Comparison of ENCODE assay signal across 8 cellular contexts in genomic region chr7:100119701-100120517, GRCh38. TPM values are rescaled to one million over a fixed set of nuclear protein-coding genes. Genes with fewer than 3 reads are reported as not detected.
DNase-seq lines count a peak whose midpoint lies in the region; ATAC-seq and TF ChIP-seq lines count a peak whose summit lies in the region.

No MANE protein-coding gene starts in this region.

- POLR2A ChIA-PET in Caco-2 (lab: Charles Lee), result no interaction called here

- H3K4me3 ChIP-seq in Caco-2 (ENCODE audit: low read depth, low read length) (peak overlapping the region; percentile 65), SJCRH30 (peak overlapping the region; percentile 80), right atrium auricular region (peak overlapping the region; percentile 75), prostate gland (peak overlapping the region; percentile 56 to 73), aorta (ENCODE audit: low read length in 2 of 2) (peak overlapping the region; percentile 55 to 71)

- H3K4me1 ChIP-seq in Caco-2, result peaks cover 13% of the 10 kb centered on the region
- no peaks in the 10 kb centered on the region for H3K4me1 ChIP-seq in SJCRH30
- peaks cover 0 to 21% of the 10 kb centered on the region in 2 donors for H3K4me1 ChIP-seq in right atrium auricular region
- H3K4me1 ChIP-seq in prostate gland (replicated peaks), result peaks cover 6% of the 10 kb centered on the region
- peaks cover 0 to 2% of the 10 kb centered on the region in 2 donors for H3K4me1 ChIP-seq in aorta (ENCODE audit: control insufficient read depth in 1 of 2, insufficient read depth in 2 of 2, low read length in 2 of 2)

- H3K36me3 ChIP-seq in Caco-2 (ENCODE audit: control insufficient read depth, insufficient read depth, low read length) (no peaks in the 10 kb centered on the region), SJCRH30 (no peaks in the 10 kb centered on the region), right atrium auricular region (no peaks in the 10 kb centered on the region), prostate gland (no peaks in the 10 kb centered on the region), aorta (ENCODE audit: control insufficient read depth in 1 of 2, insufficient read depth in 2 of 2, low read length in 1 of 2) (no peaks in the 10 kb centered on the region)

- H3K36me3 Mint-ChIP-seq in Caco-2 (ENCODE audit: insufficient read depth, unreplicated experiment), result peaks cover 27% of the 10 kb centered on the region

- H3K9me3 Mint-ChIP-seq in Caco-2 (ENCODE audit: unreplicated experiment), result peaks cover 9% of the 10 kb centered on the region

- peak overlapping the region; percentile 100 for H3K4me3 Mint-ChIP-seq in Caco-2 (ENCODE audit: unreplicated experiment)

- TSS peak; percentile 83 for BruUV-seq in Caco-2 (replicated peaks; lab: Mats Ljungman, UMichigan)

- TF ChIP-seq POLR2A in prostate gland (IDR thresholded peaks at IDR 0.05), result peak; percentile 9

- DNase-seq in Caco-2 (peak; percentile 65 to 74), SJCRH30 (peak; percentile 76 to 87), amniotic stem cell (lab: John Stamatoyannopoulos, UW) (peak; percentile 55), right atrium auricular region (ENCODE audit: low spot score) (peak; percentile 80), prostate gland (ENCODE audit: low spot score) (peak; percentile 45), aorta (peak; percentile 78 to 84)

- TF ChIP-seq CTCF in Caco-2 (IDR thresholded peaks at IDR 0.05; ENCODE audit: insufficient read depth in 1 of 2, low read depth in 1 of 2, low read length in 1 of 2, severe bottlenecking in 1 of 2, unreplicated experiment in 1 of 2) (no peak), right atrium auricular region (IDR thresholded peaks at IDR 0.05) (no peak), prostate gland (IDR thresholded peaks at IDR 0.05) (no peak)

- peaks cover 27% of the 10 kb centered on the region for H3K4me1 Mint-ChIP-seq in Caco-2 (ENCODE audit: low read depth, unreplicated experiment)

- CTCF ChIA-PET in Caco-2 (lab: Charles Lee), result no interaction called here

- no peaks in the 10 kb centered on the region for H3K27me3 ChIP-seq in Caco-2 (replicated peaks; ENCODE audit: control insufficient read depth, insufficient read depth, low read length)
- no peaks in the 10 kb centered on the region for H3K27me3 ChIP-seq in SJCRH30
- H3K27me3 ChIP-seq in right atrium auricular region, result no peaks in the 10 kb centered on the region
- H3K27me3 ChIP-seq in prostate gland (replicated peaks; ENCODE audit: insufficient read depth), result no peaks in the 10 kb centered on the region
- H3K27me3 ChIP-seq in aorta (ENCODE audit: control insufficient read depth in 1 of 2, insufficient read depth in 2 of 2, low read length in 1 of 2), result no peaks in the 10 kb centered on the region

- ATAC-seq in GM19397 (IDR thresholded peaks at IDR 0.05; ENCODE audit: unreplicated experiment) (peak; percentile 60), HG03521 (IDR thresholded peaks at IDR 0.05; ENCODE audit: unreplicated experiment) (peak; percentile 46), aorta (ENCODE audit: low FRiP score) (peak; percentile 83)

- WGBS in prostate gland, result 5% methylated on average over 29 of the region's 29 CpGs
- 2 to 3% methylated on average over 29 of the region's 29 CpGs for WGBS in aorta, 2 donors

- H3K9me3 ChIP-seq in Caco-2 (no peaks in the 10 kb centered on the region), SJCRH30 (replicated peaks) (no peaks in the 10 kb centered on the region), right atrium auricular region (no peaks in the 10 kb centered on the region), prostate gland (no peaks in the 10 kb centered on the region), aorta (ENCODE audit: control insufficient read depth, low read length) (no peaks in the 10 kb centered on the region)

- H3K27ac Mint-ChIP-seq in Caco-2 (ENCODE audit: unreplicated experiment), result peak overlapping the region; percentile 100

- H3K27ac ChIP-seq in SJCRH30 (peak overlapping the region; percentile 92), right atrium auricular region (peak overlapping the region; percentile 88), prostate gland (peak overlapping the region; percentile 78 to 86), aorta (ENCODE audit: low read depth in 1 of 2, low read length in 2 of 2) (peak overlapping the region in 1 of 2 donors; percentile 29)

- intact Hi-C loops in Caco-2 (cut with micrococcal nuclease; ENCODE audit: unreplicated experiment), result loop anchor here (1.0 kb wide), 1 partner anchor 7 kb away; no protein-coding TSS in a partner anchor
- intact Hi-C loops in prostate gland (cut with DNase I), result loop anchor here (10.0 kb wide), 2 partner anchors 125 to 225 kb away; no protein-coding TSS in a partner anchor
- intact Hi-C loops in aorta (cut with DNase I), result loop anchor here in 1 of 2 donors (2.0 kb wide), 1 partner anchor 19 kb away; the partner anchor contains the start of genes AP4M1 and MCM7

- no peaks in the 10 kb centered on the region for H3K27me3 Mint-ChIP-seq in Caco-2 (ENCODE audit: insufficient read depth, unreplicated experiment)

RNA-seq across cellular contexts. Expression of gene CNPY4, which starts 0.5 kb away (rescaled TPM):
- total RNA-seq in Caco-2 (2022), result 8.8 and 10.1 TPM in 2 replicates
- total RNA-seq in SJCRH30 (2014; rRNA removed; shearing (Covaris generic)), result 13.2 and 13.7 TPM in 2 replicates
- total RNA-seq in right atrium auricular region, result 1 to 10 TPM; 6.1 to 6.2 TPM
- 10 to 100 TPM in 1 of 2 donors, 1 to 10 TPM in 1; 1.6 to 16.1 TPM for total RNA-seq in prostate gland
- 10 to 100 TPM; 14.0 to 29.5 TPM for total RNA-seq in aorta
- 10 to 100 TPM; 17.2 to 35.0 TPM for polyA plus RNA-seq in aorta

RNA-seq across cellular contexts. Expression of gene TAF6, which starts 0.8 kb away (rescaled TPM):
- total RNA-seq in Caco-2 (2022) (81.1 and 81.2 TPM in 2 replicates), right atrium auricular region (10 to 100 TPM; 41.7 to 49.1 TPM), prostate gland (10 to 100 TPM; 68.3 to 79.8 TPM), aorta (10 to 100 TPM; 31.7 to 38.7 TPM)
- total RNA-seq in SJCRH30 (2014; rRNA removed; shearing (Covaris generic)), result 42.2 and 47.8 TPM in 2 replicates
- polyA plus RNA-seq in aorta, result 10 to 100 TPM; 24.2 to 39.3 TPM

RNA-seq across cellular contexts. Expression of gene MBLAC1, which starts 6.9 kb away (rescaled TPM):
- total RNA-seq in Caco-2 (2022) (3.2 and 3.7 TPM in 2 replicates), right atrium auricular region (1 to 10 TPM; 3.3 to 6.1 TPM), prostate gland (1 to 10 TPM; 4.4 to 6.1 TPM), aorta (1 to 10 TPM; 1.8 to 1.9 TPM)
- 1.4 and 1.6 TPM in 2 replicates for total RNA-seq in SJCRH30 (2014; rRNA removed; shearing (Covaris generic))
- polyA plus RNA-seq in aorta, result 1 to 10 TPM; 1.4 to 2.3 TPM

RNA-seq across cellular contexts. Expression of gene AP4M1, which starts 18.5 kb away (rescaled TPM):
- 14.9 and 16.2 TPM in 2 replicates for total RNA-seq in Caco-2 (2022)
- 9.9 and 13.9 TPM in 2 replicates for total RNA-seq in SJCRH30 (2014; rRNA removed; shearing (Covaris generic))
- 10 to 100 TPM; 12.2 to 12.4 TPM for total RNA-seq in right atrium auricular region
- 10 to 100 TPM; 18.0 to 27.2 TPM for total RNA-seq in prostate gland
- total RNA-seq in aorta, result 10 to 100 TPM; 14.9 to 20.5 TPM
- 10 to 100 TPM in 1 of 2 donors, 1 to 10 TPM in 1; 8.1 to 60.9 TPM for polyA plus RNA-seq in aorta

RNA-seq across cellular contexts. Expression of gene MCM7, which starts 18.7 kb away (rescaled TPM):
- total RNA-seq in Caco-2 (2022) (227 and 240 TPM in 2 replicates), right atrium auricular region (10 to 100 TPM in 1 of 2 donors, 1 to 10 TPM in 1; 8.3 to 13.0 TPM), prostate gland (10 to 100 TPM; 47.5 to 68.7 TPM), aorta (10 to 100 TPM; 27.1 to 45.8 TPM)
- 332 and 353 TPM in 2 replicates for total RNA-seq in SJCRH30 (2014; rRNA removed; shearing (Covaris generic))
- 10 to 100 TPM; 47.2 to 90.8 TPM for polyA plus RNA-seq in aorta
